8 cellular contexts compared by ENCODE assay signal in the genomic region with DNA sequence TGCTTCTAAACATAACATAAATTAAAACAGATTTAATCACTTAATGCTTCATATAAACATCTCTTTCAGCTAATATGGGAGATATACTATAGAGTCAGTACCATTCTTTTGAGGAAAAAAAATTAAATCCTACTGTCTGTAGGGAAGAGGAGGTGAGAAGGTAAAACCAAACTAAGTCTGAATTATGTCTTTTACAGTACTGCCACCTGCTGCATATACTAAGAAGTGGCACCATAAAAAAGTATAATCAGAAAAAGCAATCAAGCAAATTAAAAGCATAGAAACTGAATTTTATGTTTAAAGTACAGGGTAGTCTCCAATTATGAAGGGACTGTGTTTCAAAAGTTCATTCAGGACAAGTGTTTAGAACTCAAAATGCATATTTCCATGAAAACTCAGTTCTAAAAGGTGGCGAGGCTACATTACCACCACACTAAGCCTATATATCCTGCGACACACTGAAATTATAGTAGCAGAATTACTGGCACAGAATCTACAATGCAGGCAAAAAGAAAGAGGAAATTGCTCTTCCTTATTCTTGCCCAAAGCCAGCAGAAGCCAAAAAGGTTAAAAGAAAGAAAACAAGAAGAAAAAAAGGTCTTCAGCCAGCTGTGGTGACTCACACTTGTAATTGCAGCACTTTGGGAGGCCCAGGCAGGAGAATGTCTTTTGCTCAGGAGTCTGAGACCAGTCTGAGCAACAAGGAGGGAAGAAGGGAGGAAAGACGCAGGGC. TPM values are rescaled to one million over a fixed set of nuclear protein-coding genes. Genes with fewer than 3 reads are reported as not detected.
DNase-seq lines count a peak whose midpoint lies in the region; ATAC-seq and TF ChIP-seq lines count a peak whose summit lies in the region.

No MANE protein-coding gene starts in this region.

- H2AFZ ChIP-seq in HCT116 (ENCODE audit: low read depth, low read length, poor library complexity, severe bottlenecking) = no peak overlapping the region

- no peaks in the 10 kb centered on the region for H3K27me3 ChIP-seq in HCT116 (ENCODE audit: insufficient read depth, low read length)

- H3K4me1 ChIP-seq in HCT116 (ENCODE audit: control insufficient read depth in 1 of 2, insufficient read depth in 2 of 2, low read length in 2 of 2) = no peaks in the 10 kb centered on the region

- no peaks in the 10 kb centered on the region for H3K9me2 ChIP-seq in HCT116 (ENCODE audit: insufficient read depth)

- ATAC-seq in HCT116 (peak; percentile 68; the same call in 1 of the 2 replicates), omental fat pad (ENCODE audit: low FRiP score) (peak; percentile 71), GM18870 (IDR thresholded peaks at IDR 0.05; ENCODE audit: unreplicated experiment) (no peak), HG03442 (IDR thresholded peaks at IDR 0.05; ENCODE audit: unreplicated experiment) (no peak)

- no peaks in the 10 kb centered on the region for H4K20me1 ChIP-seq in HCT116 (ENCODE audit: insufficient read depth)

- peak; percentile 75 for TF ChIP-seq RAD21 in HCT116 (IDR thresholded peaks at IDR 0.05; ENCODE audit: low read depth)

- POLR2A ChIA-PET in HCT116 (lab: Charles Lee) = no interaction called here

- intact Hi-C loops in HCT116 (cut with micrococcal nuclease) = loop anchor here (1.0 to 10.0 kb wide), 6 partner anchors 117 to 1100 kb away; a partner anchor contains a TSS

- CTCF ChIA-PET in HCT116 (lab: Charles Lee) = interaction anchor here (0.8 to 2.2 kb wide), 5 partner anchors 33 to 327 kb away, joined by 3 to 7 read pairs (median 5); no protein-coding TSS in a partner anchor

- H3K9me3 ChIP-seq in HCT116 (ENCODE audit: control insufficient read depth in 1 of 2, insufficient read depth in 1 of 2, low read depth in 1 of 2, low read length in 2 of 2) = no peaks in the 10 kb centered on the region

- BruUV-seq in HCT116 (replicated peaks; lab: Mats Ljungman, UMichigan) = no TSS peak

- H3K79me2 ChIP-seq in HCT116 (ENCODE audit: insufficient read depth, low read length) = peaks cover 3% of the 10 kb centered on the region; the same call in 1 of the 2 replicates

- peak; percentile 10 for DNase-seq in COR-L47 (lab: John Stamatoyannopoulos, UW)
- no peak for DNase-seq in HCT116 (ENCODE audit: low read depth, low spot score)
- peak; percentile 68 for DNase-seq in RKO (ENCODE audit: low spot score)
- peak; percentile 21 to 52 for DNase-seq in erythroblast (lab: John Stamatoyannopoulos, UW)
- no peak for DNase-seq in omental fat pad (ENCODE audit: low spot score)
- DNase-seq in NCI-H1436 (lab: John Stamatoyannopoulos, UW) = no peak

- peak; percentile 50 to 70 (median 64); a peak in 5 of 6 replicates for TF ChIP-seq CTCF in HCT116 (IDR thresholded peaks at IDR 0.05 in 2 of 3, conservative IDR thresholded peaks at IDR 0.05 in 1 of 3; ENCODE audit: borderline replicate concordance in 1 of 3, insufficient read depth in 1 of 3, low read depth in 2 of 3, low read length in 2 of 3)
- TF ChIP-seq CTCF in omental fat pad (IDR thresholded peaks at IDR 0.05) = no peak

- H3K4me2 ChIP-seq in HCT116 (ENCODE audit: low read length) = no peak overlapping the region

- RAD21 ChIA-PET in HCT116 (lab: Charles Lee; ENCODE audit: low non-redundant PET in 1 of 2, low total read pairs in 2 of 2, uncharacterized antibody in 2 of 2, unreplicated experiment in 2 of 2) = interaction anchor here in 1 of 2 experiments (1.0 kb wide), 1 partner anchor 325 kb away, joined by 5 read pairs; no protein-coding TSS in a partner anchor

- TF ChIP-seq POLR2A in HCT116 (IDR thresholded peaks at IDR 0.05; ENCODE audit: borderline replicate concordance, extremely low read depth, insufficient read depth, insufficient read length) = no peak
- no peak for TF ChIP-seq POLR2A in erythroblast (IDR thresholded peaks at IDR 0.05; ENCODE audit: low read length)

- H3K4me3 ChIP-seq in HCT116 (replicated peaks in 1 of 2; ENCODE audit: low read depth in 1 of 2, low read length in 2 of 2) = no peak overlapping the region

- H3K36me3 ChIP-seq in HCT116 (ENCODE audit: control insufficient read depth in 1 of 2, insufficient read depth in 2 of 2, low read length in 2 of 2) = peaks cover 10 to 22% of the 10 kb centered on the region in 2 experiments

- no peak overlapping the region for H3K9ac ChIP-seq in HCT116 (ENCODE audit: low read length)

- no peak overlapping the region for H3K27ac ChIP-seq in HCT116 (ENCODE audit: low read depth, low read length)

TF ChIP-seq in HCT116, 20 proteins besides CTCF, POLR2A, EP300 and RAD21:
- TF ChIP-seq JUND (IDR thresholded peaks at IDR 0.05) = no peak
- TF ChIP-seq POLR2AphosphoS5 (IDR thresholded peaks at IDR 0.05; ENCODE audit: low read depth, low read length) = no peak

RNA-seq across cellular contexts. Expression of a gene that starts 9.0 kb away (rescaled TPM):
- total RNA-seq in HCT116 (2021; ENCODE audit: unreplicated experiment) = 36.4 TPM
- 12.8 and 15.0 TPM in 2 replicates for polyA plus RNA-seq in HCT116 (2012)
- 10 to 100 TPM; 17.8 to 32.2 (median 27.3) TPM for total RNA-seq in omental fat pad

RNA-seq across cellular contexts. Expression of a gene that starts 9.1 kb away (rescaled TPM):
- total RNA-seq in HCT116 (2021; ENCODE audit: unreplicated experiment) (16.3 TPM), omental fat pad (10 to 100 TPM; 10.1 to 15.9 (median 13.3) TPM)
- polyA plus RNA-seq in HCT116 (2012) = 7.0 and 9.5 TPM in 2 replicates

Comparison
In these comparisons a context has a peak if more than half of its experiments do, and no peak if none do; other contexts are left out.
1. DNase-seq: peak in COR-L47 (single experiment), RKO (single experiment) and erythroblast (2 of 2); none in HCT116 (single experiment), omental fat pad (single experiment) and NCI-H1436 (single experiment).
2. ATAC-seq: peak in HCT116 (single experiment) and omental fat pad (single experiment); none in GM18870 (single experiment) and HG03442 (single experiment).
3. CTCF ChIP-seq: peak in HCT116 (3 of 3); none in omental fat pad (0 of 3).